ENCODE assay signal across 1 cellular context in the genomic region with DNA sequence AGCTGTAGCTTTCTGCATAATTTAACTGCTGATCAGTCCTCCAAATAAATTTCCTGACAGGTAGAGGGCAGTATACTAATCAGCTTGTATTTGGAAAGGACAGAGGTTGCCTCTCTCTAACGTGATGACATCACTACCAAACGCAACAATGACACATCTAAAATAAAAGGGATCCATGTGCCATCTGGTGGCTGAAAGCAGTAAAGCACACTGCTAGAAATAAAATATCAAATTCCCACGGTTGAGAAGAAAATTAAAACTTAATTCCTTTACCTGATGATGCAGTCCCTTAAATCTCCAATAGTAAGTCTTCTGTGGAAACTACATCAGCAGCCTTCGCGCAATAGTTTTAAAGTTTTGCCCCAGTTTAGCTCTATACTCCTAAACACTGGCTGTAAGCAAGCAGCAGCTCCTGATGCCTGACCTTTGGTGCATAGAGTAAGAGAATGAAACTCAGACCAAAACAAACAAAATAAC.
TF ChIP-seq lines count a peak whose summit lies in the region.

No MANE protein-coding gene starts in this region.

TF ChIP-seq in HEK293, 187 proteins besides CTCF, POLR2A, EP300 and RAD21 (continued from another document and continues in another):
- TF ChIP-seq, protein P1, sequence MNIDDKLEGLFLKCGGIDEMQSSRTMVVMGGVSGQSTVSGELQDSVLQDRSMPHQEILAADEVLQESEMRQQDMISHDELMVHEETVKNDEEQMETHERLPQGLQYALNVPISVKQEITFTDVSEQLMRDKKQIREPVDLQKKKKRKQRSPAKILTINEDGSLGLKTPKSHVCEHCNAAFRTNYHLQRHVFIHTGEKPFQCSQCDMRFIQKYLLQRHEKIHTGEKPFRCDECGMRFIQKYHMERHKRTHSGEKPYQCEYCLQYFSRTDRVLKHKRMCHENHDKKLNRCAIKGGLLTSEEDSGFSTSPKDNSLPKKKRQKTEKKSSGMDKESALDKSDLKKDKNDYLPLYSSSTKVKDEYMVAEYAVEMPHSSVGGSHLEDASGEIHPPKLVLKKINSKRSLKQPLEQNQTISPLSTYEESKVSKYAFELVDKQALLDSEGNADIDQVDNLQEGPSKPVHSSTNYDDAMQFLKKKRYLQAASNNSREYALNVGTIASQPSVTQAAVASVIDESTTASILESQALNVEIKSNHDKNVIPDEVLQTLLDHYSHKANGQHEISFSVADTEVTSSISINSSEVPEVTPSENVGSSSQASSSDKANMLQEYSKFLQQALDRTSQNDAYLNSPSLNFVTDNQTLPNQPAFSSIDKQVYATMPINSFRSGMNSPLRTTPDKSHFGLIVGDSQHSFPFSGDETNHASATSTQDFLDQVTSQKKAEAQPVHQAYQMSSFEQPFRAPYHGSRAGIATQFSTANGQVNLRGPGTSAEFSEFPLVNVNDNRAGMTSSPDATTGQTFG (tag by site-specific recombination; IDR thresholded peaks at IDR 0.05; ENCODE audit: borderline replicate concordance), result no peak
- TF ChIP-seq ZNF692 (tag by site-specific recombination; IDR thresholded peaks at IDR 0.05) (peak; percentile 47; the same call in 1 of the 2 replicates), ZNF654 (tag by site-specific recombination; IDR thresholded peaks at IDR 0.05; ENCODE audit: low read depth) (peak; percentile 81), SP7 (tag by site-specific recombination; IDR thresholded peaks at IDR 0.05) (peak; percentile 68; the same call in 1 of the 2 replicates), SP3 (tag by site-specific recombination; IDR thresholded peaks at IDR 0.05) (peak; percentile 49; the same call in 1 of the 2 replicates), ZNF423 (tag by site-specific recombination; IDR thresholded peaks at IDR 0.05) (no peak), KLF16 (tag by site-specific recombination; IDR thresholded peaks at IDR 0.05) (no peak), ZNF341 (tag by site-specific recombination; IDR thresholded peaks at IDR 0.05; ENCODE audit: low read depth) (no peak), ZNF596 (tag by site-specific recombination; IDR thresholded peaks at IDR 0.05) (no peak), ZNF558 (tag by site-specific recombination; IDR thresholded peaks at IDR 0.05) (peak; percentile 68; the same call in 1 of the 2 replicates), SETDB1 (IDR thresholded peaks at IDR 0.05; ENCODE audit: insufficient read length, low read length) (peak; percentile 89), GLI4 (tag by site-specific recombination; IDR thresholded peaks at IDR 0.05) (no peak), ZNF2 (tag by site-specific recombination; IDR thresholded peaks at IDR 0.05) (peak; percentile 72; the same call in 1 of the 2 replicates), ZNF776 (tag by site-specific recombination; IDR thresholded peaks at IDR 0.05; ENCODE audit: borderline replicate concordance) (no peak), ZIC2 (tag by site-specific recombination; IDR thresholded peaks at IDR 0.05) (no peak), ZSCAN30 (tag by site-specific recombination; IDR thresholded peaks at IDR 0.05) (peak; percentile 71), ZNF23 (tag by site-specific recombination; IDR thresholded peaks at IDR 0.05; ENCODE audit: borderline replicate concordance) (no peak), SP2 (tag by site-specific recombination; IDR thresholded peaks at IDR 0.05) (peak; percentile 45), ZBTB21 (tag by site-specific recombination; IDR thresholded peaks at IDR 0.05) (peak; percentile 99), WT1 (tag by site-specific recombination; IDR thresholded peaks at IDR 0.05) (no peak), GLIS2 (tag by site-specific recombination; IDR thresholded peaks at IDR 0.05) (no peak), KLF8 (tag by site-specific recombination; IDR thresholded peaks at IDR 0.05) (peak; percentile 56), ZBTB1 (tag by site-specific recombination; IDR thresholded peaks at IDR 0.05) (no peak), ZNF555 (tag by site-specific recombination; conservative IDR thresholded peaks at IDR 0.05) (no peak), ZNF184 (tag by site-specific recombination; IDR thresholded peaks at IDR 0.05) (peak; percentile 74; the same call in 1 of the 2 replicates), TRIM28 (IDR thresholded peaks at IDR 0.05; ENCODE audit: borderline replicate concordance, low read length) (peak; percentile 39; the same call in 1 of the 2 replicates), ZNF223 (tag by site-specific recombination; IDR thresholded peaks at IDR 0.05) (no peak), HOXD13 (CRISPR knock-in tag; IDR thresholded peaks at IDR 0.05; ENCODE audit: borderline replicate concordance) (no peak), ZNF623 (tag by site-specific recombination; IDR thresholded peaks at IDR 0.05) (no peak), ZNF501 (tag by site-specific recombination; IDR thresholded peaks at IDR 0.05) (no peak), ZNF785 (tag by site-specific recombination; IDR thresholded peaks at IDR 0.05) (no peak), ZNF10 (tag by site-specific recombination; IDR thresholded peaks at IDR 0.05) (0 out of 2 replicates have a peak, but pooled peaks have one; percentile 24), ZXDB (tag by site-specific recombination; IDR thresholded peaks at IDR 0.05) (0 out of 2 replicates have a peak, but pooled peaks have one; percentile 53), SCRT1 (tag by site-specific recombination; IDR thresholded peaks at IDR 0.05; ENCODE audit: borderline replicate concordance) (0 out of 2 replicates have a peak, but pooled peaks have one; percentile 10), ZNF747 (tag by site-specific recombination; IDR thresholded peaks at IDR 0.05) (no peak), ZNF202 (tag by site-specific recombination; IDR thresholded peaks at IDR 0.05; ENCODE audit: borderline replicate concordance) (no peak), RBAK (tag by site-specific recombination; IDR thresholded peaks at IDR 0.05) (no peak), ZNF404 (tag by site-specific recombination; IDR thresholded peaks at IDR 0.05) (no peak), ZNF670 (tag by site-specific recombination; IDR thresholded peaks at IDR 0.05; ENCODE audit: low read depth) (no peak), ZNF214 (tag by site-specific recombination; IDR thresholded peaks at IDR 0.05; ENCODE audit: borderline replicate concordance) (no peak), ZBTB48 (tag by site-specific recombination; IDR thresholded peaks at IDR 0.05) (no peak)
- TF ChIP-seq, protein P2, sequence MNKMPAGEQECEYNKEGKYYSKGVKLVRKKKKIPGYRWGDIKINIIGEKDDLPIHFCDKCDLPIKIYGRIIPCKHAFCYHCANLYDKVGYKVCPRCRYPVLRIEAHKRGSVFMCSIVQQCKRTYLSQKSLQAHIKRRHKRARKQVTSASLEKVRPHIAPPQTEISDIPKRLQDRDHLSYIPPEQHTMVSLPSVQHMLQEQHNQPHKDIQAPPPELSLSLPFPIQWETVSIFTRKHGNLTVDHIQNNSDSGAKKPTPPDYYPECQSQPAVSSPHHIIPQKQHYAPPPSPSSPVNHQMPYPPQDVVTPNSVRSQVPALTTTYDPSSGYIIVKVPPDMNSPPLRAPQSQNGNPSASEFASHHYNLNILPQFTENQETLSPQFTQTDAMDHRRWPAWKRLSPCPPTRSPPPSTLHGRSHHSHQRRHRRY (tag by site-specific recombination; IDR thresholded peaks at IDR 0.05), result no peak
- TF ChIP-seq, protein P3, sequence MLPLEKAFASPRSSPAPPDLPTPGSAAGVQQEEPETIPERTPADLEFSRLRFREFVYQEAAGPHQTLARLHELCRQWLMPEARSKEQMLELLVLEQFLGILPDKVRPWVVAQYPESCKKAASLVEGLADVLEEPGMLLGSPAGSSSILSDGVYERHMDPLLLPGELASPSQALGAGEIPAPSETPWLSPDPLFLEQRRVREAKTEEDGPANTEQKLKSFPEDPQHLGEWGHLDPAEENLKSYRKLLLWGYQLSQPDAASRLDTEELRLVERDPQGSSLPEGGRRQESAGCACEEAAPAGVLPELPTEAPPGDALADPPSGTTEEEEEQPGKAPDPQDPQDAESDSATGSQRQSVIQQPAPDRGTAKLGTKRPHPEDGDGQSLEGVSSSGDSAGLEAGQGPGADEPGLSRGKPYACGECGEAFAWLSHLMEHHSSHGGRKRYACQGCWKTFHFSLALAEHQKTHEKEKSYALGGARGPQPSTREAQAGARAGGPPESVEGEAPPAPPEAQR (tag by site-specific recombination; IDR thresholded peaks at IDR 0.05), result no peak
- TF ChIP-seq, protein P4, sequence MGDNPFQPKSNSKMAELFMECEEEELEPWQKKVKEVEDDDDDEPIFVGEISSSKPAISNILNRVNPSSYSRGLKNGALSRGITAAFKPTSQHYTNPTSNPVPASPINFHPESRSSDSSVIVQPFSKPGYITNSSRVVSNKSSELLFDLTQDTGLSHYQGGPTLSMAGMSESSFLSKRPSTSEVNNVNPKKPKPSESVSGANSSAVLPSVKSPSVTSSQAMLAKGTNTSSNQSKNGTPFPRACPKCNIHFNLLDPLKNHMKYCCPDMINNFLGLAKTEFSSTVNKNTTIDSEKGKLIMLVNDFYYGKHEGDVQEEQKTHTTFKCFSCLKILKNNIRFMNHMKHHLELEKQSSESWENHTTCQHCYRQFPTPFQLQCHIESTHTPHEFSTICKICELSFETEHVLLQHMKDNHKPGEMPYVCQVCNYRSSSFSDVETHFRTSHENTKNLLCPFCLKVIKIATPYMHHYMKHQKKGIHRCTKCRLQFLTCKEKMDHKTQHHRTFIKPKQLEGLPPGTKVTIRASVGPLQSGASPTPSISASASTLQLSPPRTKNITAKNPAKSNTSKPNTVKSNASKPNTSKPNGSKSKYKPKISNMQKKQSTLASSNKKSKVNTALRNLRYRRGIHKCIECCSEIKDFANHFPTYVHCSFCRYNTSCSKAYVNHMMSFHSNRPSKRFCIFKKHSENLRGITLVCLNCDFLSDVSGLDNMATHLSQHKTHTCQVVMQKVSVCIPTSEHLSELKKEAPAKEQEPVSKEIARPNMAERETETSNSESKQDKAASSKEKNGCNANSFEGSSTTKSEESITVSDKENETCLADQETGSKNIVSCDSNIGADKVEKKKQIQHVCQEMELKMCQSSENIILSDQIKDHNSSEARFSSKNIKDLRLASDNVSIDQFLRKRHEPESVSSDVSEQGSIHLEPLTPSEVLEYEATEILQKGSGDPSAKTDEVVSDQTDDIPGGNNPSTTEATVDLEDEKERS (tag by site-specific recombination; IDR thresholded peaks at IDR 0.05), result no peak
- TF ChIP-seq, protein P5, sequence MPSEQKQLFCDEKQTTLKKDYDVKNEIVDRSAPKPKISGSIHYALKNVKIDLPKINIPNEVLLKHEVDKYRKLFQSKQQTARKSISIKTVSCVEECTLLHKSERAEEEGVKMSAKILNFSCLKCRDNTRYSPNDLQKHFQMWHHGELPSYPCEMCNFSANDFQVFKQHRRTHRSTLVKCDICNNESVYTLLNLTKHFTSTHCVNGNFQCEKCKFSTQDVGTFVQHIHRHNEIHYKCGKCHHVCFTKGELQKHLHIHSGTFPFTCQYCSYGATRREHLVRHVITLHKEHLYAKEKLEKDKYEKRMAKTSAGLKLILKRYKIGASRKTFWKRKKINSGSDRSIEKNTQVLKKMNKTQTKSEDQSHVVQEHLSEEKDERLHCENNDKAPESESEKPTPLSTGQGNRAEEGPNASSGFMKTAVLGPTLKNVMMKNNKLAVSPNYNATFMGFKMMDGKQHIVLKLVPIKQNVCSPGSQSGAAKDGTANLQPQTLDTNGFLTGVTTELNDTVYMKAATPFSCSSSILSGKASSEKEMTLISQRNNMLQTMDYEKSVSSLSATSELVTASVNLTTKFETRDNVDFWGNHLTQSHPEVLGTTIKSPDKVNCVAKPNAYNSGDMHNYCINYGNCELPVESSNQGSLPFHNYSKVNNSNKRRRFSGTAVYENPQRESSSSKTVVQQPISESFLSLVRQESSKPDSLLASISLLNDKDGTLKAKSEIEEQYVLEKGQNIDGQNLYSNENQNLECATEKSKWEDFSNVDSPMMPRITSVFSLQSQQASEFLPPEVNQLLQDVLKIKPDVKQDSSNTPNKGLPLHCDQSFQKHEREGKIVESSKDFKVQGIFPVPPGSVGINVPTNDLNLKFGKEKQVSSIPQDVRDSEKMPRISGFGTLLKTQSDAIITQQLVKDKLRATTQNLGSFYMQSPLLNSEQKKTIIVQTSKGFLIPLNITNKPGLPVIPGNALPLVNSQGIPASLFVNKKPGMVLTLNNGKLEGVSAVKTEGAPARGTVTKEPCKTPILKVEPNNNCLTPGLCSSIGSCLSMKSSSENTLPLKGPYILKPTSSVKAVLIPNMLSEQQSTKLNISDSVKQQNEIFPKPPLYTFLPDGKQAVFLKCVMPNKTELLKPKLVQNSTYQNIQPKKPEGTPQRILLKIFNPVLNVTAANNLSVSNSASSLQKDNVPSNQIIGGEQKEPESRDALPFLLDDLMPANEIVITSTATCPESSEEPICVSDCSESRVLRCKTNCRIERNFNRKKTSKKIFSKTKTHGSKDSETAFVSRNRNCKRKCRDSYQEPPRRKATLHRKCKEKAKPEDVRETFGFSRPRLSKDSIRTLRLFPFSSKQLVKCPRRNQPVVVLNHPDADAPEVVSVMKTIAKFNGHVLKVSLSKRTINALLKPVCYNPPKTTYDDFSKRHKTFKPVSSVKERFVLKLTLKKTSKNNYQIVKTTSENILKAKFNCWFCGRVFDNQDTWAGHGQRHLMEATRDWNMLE (tag by site-specific recombination; conservative IDR thresholded peaks at IDR 0.05; ENCODE audit: low read depth), result peak; percentile 85
- TF ChIP-seq, protein P6, sequence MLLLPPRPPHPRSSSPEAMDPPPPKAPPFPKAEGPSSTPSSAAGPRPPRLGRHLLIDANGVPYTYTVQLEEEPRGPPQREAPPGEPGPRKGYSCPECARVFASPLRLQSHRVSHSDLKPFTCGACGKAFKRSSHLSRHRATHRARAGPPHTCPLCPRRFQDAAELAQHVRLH (tag by site-specific recombination; IDR thresholded peaks at IDR 0.05), result 0 out of 2 replicates have a peak, but pooled peaks have one; percentile 27
- TF ChIP-seq, protein P7, sequence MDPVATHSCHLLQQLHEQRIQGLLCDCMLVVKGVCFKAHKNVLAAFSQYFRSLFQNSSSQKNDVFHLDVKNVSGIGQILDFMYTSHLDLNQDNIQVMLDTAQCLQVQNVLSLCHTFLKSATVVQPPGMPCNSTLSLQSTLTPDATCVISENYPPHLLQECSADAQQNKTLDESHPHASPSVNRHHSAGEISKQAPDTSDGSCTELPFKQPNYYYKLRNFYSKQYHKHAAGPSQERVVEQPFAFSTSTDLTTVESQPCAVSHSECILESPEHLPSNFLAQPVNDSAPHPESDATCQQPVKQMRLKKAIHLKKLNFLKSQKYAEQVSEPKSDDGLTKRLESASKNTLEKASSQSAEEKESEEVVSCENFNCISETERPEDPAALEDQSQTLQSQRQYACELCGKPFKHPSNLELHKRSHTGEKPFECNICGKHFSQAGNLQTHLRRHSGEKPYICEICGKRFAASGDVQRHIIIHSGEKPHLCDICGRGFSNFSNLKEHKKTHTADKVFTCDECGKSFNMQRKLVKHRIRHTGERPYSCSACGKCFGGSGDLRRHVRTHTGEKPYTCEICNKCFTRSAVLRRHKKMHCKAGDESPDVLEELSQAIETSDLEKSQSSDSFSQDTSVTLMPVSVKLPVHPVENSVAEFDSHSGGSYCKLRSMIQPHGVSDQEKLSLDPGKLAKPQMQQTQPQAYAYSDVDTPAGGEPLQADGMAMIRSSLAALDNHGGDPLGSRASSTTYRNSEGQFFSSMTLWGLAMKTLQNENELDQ (tag by site-specific recombination; IDR thresholded peaks at IDR 0.05; ENCODE audit: low read depth), result no peak
